In the genomic region with DNA sequence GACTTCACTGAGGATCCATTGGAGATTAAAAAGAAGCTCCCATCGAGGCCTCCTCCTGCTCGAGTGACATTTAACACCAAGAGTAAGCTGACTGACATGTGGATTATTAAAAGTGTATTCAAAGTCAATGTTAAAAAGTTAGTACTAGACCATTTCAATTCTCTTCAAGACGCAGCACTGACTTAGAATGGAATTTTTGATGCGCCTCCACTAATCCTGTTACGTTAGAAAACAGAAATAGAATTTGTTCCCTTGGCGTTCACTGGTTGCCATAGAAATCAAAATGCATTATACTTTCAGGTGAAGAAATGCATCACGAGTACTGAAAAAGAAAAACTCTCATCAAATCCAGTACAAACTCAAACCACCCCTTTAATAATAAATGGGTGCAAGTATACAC, we compare ENCODE assay signal across 20 cellular contexts. TPM values are rescaled to one million over a fixed set of nuclear protein-coding genes. Genes with fewer than 3 reads are reported as not detected.
DNase-seq lines count a peak whose midpoint lies in the region; ATAC-seq and TF ChIP-seq lines count a peak whose summit lies in the region.
"Had no signal": no experiment of that assay in that cellular context is flagged by ENCODE, and none has a peak within 500 bp of the region (broad histone marks: within the 10 kb centered on the region; RNA-seq: fewer than 3 reads in every experiment).

No MANE protein-coding gene starts in this region.

- ATAC-seq in psoas muscle = no peak

- peaks cover under 1% of the 10 kb centered on the region for H3K36me3 Mint-ChIP-seq in activated naive CD4-positive, alpha-beta T cell treated with anti-CD3 and anti-CD28 coated beads, Interleukin-2, amount 10 ng/mL, durations not matched to agents 7 days and 5 days
- H3K36me3 Mint-ChIP-seq in Calu3 (ENCODE audit: insufficient read depth, unreplicated experiment) = peaks cover 10% of the 10 kb centered on the region

- no peaks in the 10 kb centered on the region for H3K9me3 Mint-ChIP-seq in activated naive CD4-positive, alpha-beta T cell treated with anti-CD3 and anti-CD28 coated beads, Interleukin-2, amount 10 ng/mL, durations not matched to agents 7 days and 5 days
- H3K9me3 Mint-ChIP-seq in Calu3 (ENCODE audit: low read depth, unreplicated experiment) = no peaks in the 10 kb centered on the region

- no peak for DNase-seq in activated naive CD4-positive, alpha-beta T cell treated with anti-CD3 and anti-CD28 coated beads, Interleukin-2, amount 10 ng/mL, durations not matched to agents 7 days and 5 days
- DNase-seq in activated naive CD4-positive, alpha-beta T cell treated with anti-CD3 and anti-CD28 coated beads, Interleukin-2, amount 50 U/mL, for 16 hours = no peak
- DNase-seq in smooth muscle cell (lab: John Stamatoyannopoulos, UW; ENCODE audit: unreplicated experiment) (no peak), Calu3 (no peak), psoas muscle (no peak)
- DNase-seq in stimulated activated CD4-positive, alpha-beta T cell treated with anti-CD3 and anti-CD28 coated beads, Interleukin-4, amount 100 ng/mL, for 24 hours = no peak
- DNase-seq: activated CD4-positive, CD25-positive, alpha-beta regulatory T cell; activated CD8-positive, alpha-beta memory T cell treated with anti-CD3 and anti-CD28 coated beads, Interleukin-2, amount 50 U/mL, for 4 hours; foreskin fibroblast; HCEC 1CT; KBM-7; NCI-H2081 treated with DMSO at 0.1 percent for 48 hours; NCI-H510A; Right ventricle myocardium superior; stomach had no signal

- peaks cover 100% of the 10 kb centered on the region for H4K20me1 ChIP-seq in smooth muscle cell (ENCODE audit: low read depth)

- H3F3A ChIP-seq in smooth muscle cell (ENCODE audit: low read depth) = peaks cover 19% of the 10 kb centered on the region

- TF ChIP-seq CTCF in smooth muscle cell (IDR thresholded peaks at IDR 0.05; ENCODE audit: borderline replicate concordance, insufficient read depth, poor library complexity, severe bottlenecking) (no peak), Calu3 (IDR thresholded peaks at IDR 0.05; ENCODE audit: unreplicated experiment) (no peak), psoas muscle (IDR thresholded peaks at IDR 0.05) (no peak)

- intact Hi-C loops in Calu3 (cut with micrococcal nuclease; ENCODE audit: unreplicated experiment) = no loop called here
- intact Hi-C loops in psoas muscle (cut with DNase I) = no loop called here

- H3K9me3 ChIP-seq in HUES48 (ENCODE audit: control insufficient read depth, insufficient read depth, low read length) (no peaks in the 10 kb centered on the region), ectodermal cell (ENCODE audit: control insufficient read depth, low read length) (no peaks in the 10 kb centered on the region), smooth muscle cell (replicated peaks; ENCODE audit: low read depth) (no peaks in the 10 kb centered on the region), psoas muscle (no peaks in the 10 kb centered on the region)
- H3K9me3 ChIP-seq: neutrophil, right atrium auricular region, stomach had no signal

- no peak overlapping the region for H3K4me3 Mint-ChIP-seq in activated naive CD4-positive, alpha-beta T cell treated with anti-CD3 and anti-CD28 coated beads, Interleukin-2, amount 10 ng/mL, durations not matched to agents 7 days and 5 days
- no peak overlapping the region for H3K4me3 Mint-ChIP-seq in Calu3 (ENCODE audit: low read depth, unreplicated experiment)

- H3K27ac ChIP-seq in HUES48 (ENCODE audit: low read depth, low read length) (peak overlapping the region; percentile 4), ectodermal cell (ENCODE audit: insufficient read depth, low read depth, low read length, poor library complexity, severe bottlenecking) (peak overlapping the region; percentile 62), smooth muscle cell (ENCODE audit: low read depth) (peak overlapping the region; percentile 79), psoas muscle (no peak overlapping the region)
- H3K27ac ChIP-seq: neutrophil, right atrium auricular region, stomach had no signal

- H3K27me3 ChIP-seq in HUES48 (ENCODE audit: control insufficient read depth, insufficient read depth, low read length) (no peaks in the 10 kb centered on the region), ectodermal cell (ENCODE audit: control insufficient read depth, insufficient read depth, low read length, poor library complexity, severe bottlenecking) (no peaks in the 10 kb centered on the region), smooth muscle cell (ENCODE audit: low read depth) (no peaks in the 10 kb centered on the region), psoas muscle (ENCODE audit: insufficient read depth in 3 of 3, low read length in 2 of 3) (no peaks in the 10 kb centered on the region)
- H3K27me3 ChIP-seq: neutrophil, right atrium auricular region, stomach had no signal

- H3K4me1 ChIP-seq in HUES48 (ENCODE audit: control insufficient read depth, insufficient read depth, low read length) (peaks cover 76% of the 10 kb centered on the region), ectodermal cell (ENCODE audit: control insufficient read depth, insufficient read depth, low read length) (peaks cover 32% of the 10 kb centered on the region), smooth muscle cell (ENCODE audit: low read depth) (peaks cover 18% of the 10 kb centered on the region), psoas muscle (peaks cover 100% of the 10 kb centered on the region)

- H3K79me2 ChIP-seq in smooth muscle cell (ENCODE audit: low read depth) = peaks cover 100% of the 10 kb centered on the region

- peaks cover 93% of the 10 kb centered on the region for H3K4me1 Mint-ChIP-seq in activated naive CD4-positive, alpha-beta T cell treated with anti-CD3 and anti-CD28 coated beads, Interleukin-2, amount 10 ng/mL, durations not matched to agents 7 days and 5 days
- peaks cover 17% of the 10 kb centered on the region for H3K4me1 Mint-ChIP-seq in Calu3 (ENCODE audit: low read depth, unreplicated experiment)

- no TSS peak for BruUV-seq in Calu3 (replicated peaks; lab: Mats Ljungman, UMichigan)

- H3K4me3 ChIP-seq in HUES48 (ENCODE audit: low read depth, low read length) (no peak overlapping the region), ectodermal cell (ENCODE audit: insufficient read depth, low read depth, low read length) (no peak overlapping the region), smooth muscle cell (no peak overlapping the region), psoas muscle (no peak overlapping the region)
- H3K4me3 ChIP-seq: right atrium auricular region, stomach had no signal

- CTCF ChIA-PET in activated naive CD4-positive, alpha-beta T cell treated with anti-CD3 and anti-CD28 coated beads, Interleukin-2, amount 10 ng/mL, durations not matched to agents 7 days and 5 days (lab: Charles Lee) = interaction anchor here (0.6 kb wide), 1 partner anchor 74 kb away, joined by 3 read pairs; no protein-coding TSS in a partner anchor
- CTCF ChIA-PET in Calu3 (lab: Charles Lee) = no interaction called here

- no peaks in the 10 kb centered on the region for H3K27me3 Mint-ChIP-seq in activated naive CD4-positive, alpha-beta T cell treated with anti-CD3 and anti-CD28 coated beads, Interleukin-2, amount 10 ng/mL, durations not matched to agents 7 days and 5 days
- H3K27me3 Mint-ChIP-seq in Calu3 (ENCODE audit: unreplicated experiment) = no peaks in the 10 kb centered on the region

- no peak overlapping the region for H3K4me2 ChIP-seq in smooth muscle cell

- no peak overlapping the region for H3K9ac ChIP-seq in HUES48 (ENCODE audit: low read depth, low read length)
- H3K9ac ChIP-seq in smooth muscle cell (ENCODE audit: low read depth) = no peak overlapping the region

- H3K27ac Mint-ChIP-seq in activated naive CD4-positive, alpha-beta T cell treated with anti-CD3 and anti-CD28 coated beads, Interleukin-2, amount 10 ng/mL, durations not matched to agents 7 days and 5 days = peak overlapping the region; percentile 47
- no peak overlapping the region for H3K27ac Mint-ChIP-seq in Calu3 (ENCODE audit: unreplicated experiment)

- H2AFZ ChIP-seq in smooth muscle cell (ENCODE audit: low read depth) = no peak overlapping the region

- WGBS in ectodermal cell, 2 experiments = 86 to 89% methylated on average over 7 of the region's 7 CpGs
- WGBS in smooth muscle cell (ENCODE audit: low lambda C conversion rate) = 86% methylated on average over 7 of the region's 7 CpGs
- 31 to 53% (median 31%) methylated on average over 7 of the region's 7 CpGs for WGBS in psoas muscle, 3 donors

- H3K36me3 ChIP-seq in HUES48 (ENCODE audit: control insufficient read depth, insufficient read depth, low read length) = 0 out of 2 replicates have a peak, but pooled peaks cover 3% of the 10 kb centered on the region
- no peaks in the 10 kb centered on the region for H3K36me3 ChIP-seq in ectodermal cell (ENCODE audit: control insufficient read depth, insufficient read depth, low read length)
- no peaks in the 10 kb centered on the region for H3K36me3 ChIP-seq in smooth muscle cell (ENCODE audit: low read depth)
- no peaks in the 10 kb centered on the region for H3K36me3 ChIP-seq in psoas muscle (ENCODE audit: insufficient read depth in 1 of 2, low read depth in 1 of 2)
- H3K36me3 ChIP-seq: neutrophil, right atrium auricular region, stomach had no signal

RNA-seq across cellular contexts. Expression of a gene that starts 42.2 kb away (rescaled TPM):
- 103 TPM for polyA plus RNA-seq in ectodermal cell (2013, experiment 1 of 4)
- polyA plus RNA-seq in ectodermal cell (2013, experiment 2 of 4) = 100 TPM
- 71.5 TPM for polyA plus RNA-seq in ectodermal cell (2013, experiment 3 of 4)
- 79.4 TPM for polyA plus RNA-seq in ectodermal cell (2013, experiment 4 of 4)
- total RNA-seq in smooth muscle cell (16.1 and 24.1 TPM in 2 replicates), Calu3 (2022) (92.2 and 93.9 TPM in 2 replicates), psoas muscle (100 to 1,000 TPM in 2 of 4 donors, 10 to 100 TPM in 2; 65.3 to 120 (median 101) TPM)
- polyA plus RNA-seq in smooth muscle cell (102 and 105 TPM in 2 replicates), psoas muscle (100 to 1,000 TPM in 1 of 3 donors, 10 to 100 TPM in 2; 42.6 to 107 (median 45.6) TPM)

RNA-seq across cellular contexts. Expression of a gene that starts 57.9 kb away (rescaled TPM):
- polyA plus RNA-seq in ectodermal cell (2013, experiment 1 of 4) = 6.4 TPM
- 5.5 TPM for polyA plus RNA-seq in ectodermal cell (2013, experiment 2 of 4)
- 5.9 TPM for polyA plus RNA-seq in ectodermal cell (2013, experiment 3 of 4)
- 5.3 TPM for polyA plus RNA-seq in ectodermal cell (2013, experiment 4 of 4)
- total RNA-seq in smooth muscle cell = 3.6 and 4.0 TPM in 2 replicates
- 3.1 and 10.3 TPM in 2 replicates for polyA plus RNA-seq in smooth muscle cell
- 0.86 and 1.0 TPM in 2 replicates for total RNA-seq in Calu3 (2022)
- total RNA-seq in psoas muscle = under 1 TPM in 2 of 4 donors, not detected in 2; 0.19 to 0.20 TPM
- under 1 TPM; 0.05 to 0.20 (median 0.08) TPM for polyA plus RNA-seq in psoas muscle
- polyA plus RNA-seq: AG04450 had no signal
